In genomic region chr10:2925631-2926030, GRCh38 we compare ENCODE assay signal across 10 cellular contexts.
DNase-seq lines count a peak whose midpoint lies in the region; ATAC-seq and TF ChIP-seq lines count a peak whose summit lies in the region.
"Had no signal": no experiment of that assay in that cellular context is flagged by ENCODE, and none has a peak within 500 bp of the region (broad histone marks: within the 10 kb centered on the region; RNA-seq: fewer than 3 reads in every experiment).

No MANE protein-coding gene starts in this region.

- DNase-seq in BE2C (peak; percentile 38), Karpas-422 (peak; percentile 70), astrocyte of the cerebellum (ENCODE audit: low read depth) (peak; percentile 39), left lung (peak in 1 of 2 donors; percentile 44), DMS114 treated with DMSO at 0.1 percent for 48 hours (lab: John Stamatoyannopoulos, UW; ENCODE audit: unreplicated experiment) (no peak), PC-9 (no peak)
- no peak for DNase-seq in activated CD4-positive, alpha-beta T cell treated with anti-CD3 and anti-CD28 coated beads, Interleukin-2, amount 10 ng/mL, durations not matched to agents 24 days and 14 days

- H3K9me2 ChIP-seq in Karpas-422 (replicated peaks; ENCODE audit: insufficient read depth, low read length) (no peaks in the 10 kb centered on the region), PC-9 (ENCODE audit: insufficient read depth) (no peaks in the 10 kb centered on the region)

- ATAC-seq in left lung (peak; percentile 42), GM21367 (IDR thresholded peaks at IDR 0.05; ENCODE audit: unreplicated experiment) (no peak)
- ATAC-seq: HCT116; naive thymus-derived CD8-positive, alpha-beta T cell had no signal

- no peak overlapping the region; the same call in 1 of the 2 replicates for H3K9ac ChIP-seq in Karpas-422 (ENCODE audit: low read length)

- no peak overlapping the region for H3K27ac ChIP-seq in Karpas-422 (ENCODE audit: low read length)
- no peak overlapping the region for H3K27ac ChIP-seq in left lung
- H3K27ac ChIP-seq in PC-9 = no peak overlapping the region

- H3K27me3 Mint-ChIP-seq in activated CD4-positive, alpha-beta T cell treated with anti-CD3 and anti-CD28 coated beads, Interleukin-2, amount 10 ng/mL, durations not matched to agents 24 days and 14 days = peaks cover 19% of the 10 kb centered on the region

- no peaks in the 10 kb centered on the region for H3K9me3 Mint-ChIP-seq in activated CD4-positive, alpha-beta T cell treated with anti-CD3 and anti-CD28 coated beads, Interleukin-2, amount 10 ng/mL, durations not matched to agents 24 days and 14 days
- H3K9me3 Mint-ChIP-seq: naive thymus-derived CD8-positive, alpha-beta T cell had no signal

- H3K4me1 Mint-ChIP-seq in activated CD4-positive, alpha-beta T cell treated with anti-CD3 and anti-CD28 coated beads, Interleukin-2, amount 10 ng/mL, durations not matched to agents 24 days and 14 days = peaks cover 9% of the 10 kb centered on the region

- H3K4me3 Mint-ChIP-seq in activated CD4-positive, alpha-beta T cell treated with anti-CD3 and anti-CD28 coated beads, Interleukin-2, amount 10 ng/mL, durations not matched to agents 24 days and 14 days = no peak overlapping the region
- H3K4me3 Mint-ChIP-seq: naive thymus-derived CD8-positive, alpha-beta T cell had no signal

- H3K9me3 ChIP-seq in BE2C (no peaks in the 10 kb centered on the region), Karpas-422 (ENCODE audit: low read length) (no peaks in the 10 kb centered on the region), left lung (no peaks in the 10 kb centered on the region), PC-9 (ENCODE audit: insufficient read depth, low read depth) (no peaks in the 10 kb centered on the region)

- POLR2A ChIA-PET in PC-9 (lab: Charles Lee; ENCODE audit: unreplicated experiment) = no interaction called here

- no peaks in the 10 kb centered on the region for H3K36me3 Mint-ChIP-seq in activated CD4-positive, alpha-beta T cell treated with anti-CD3 and anti-CD28 coated beads, Interleukin-2, amount 10 ng/mL, durations not matched to agents 24 days and 14 days (ENCODE audit: low read depth)
- H3K36me3 Mint-ChIP-seq: naive thymus-derived CD8-positive, alpha-beta T cell had no signal

- CTCF ChIA-PET in PC-9 (lab: Charles Lee) = no interaction called here

- no peak overlapping the region for H3K4me2 ChIP-seq in Karpas-422 (ENCODE audit: low read depth, low read length, poor library complexity, severe bottlenecking)
- H3K4me2 ChIP-seq in PC-9 = no peak overlapping the region

- H2AFZ ChIP-seq in Karpas-422 (ENCODE audit: low read length) (peak overlapping the region; percentile 3; the same call in 1 of the 2 replicates), PC-9 (no peak overlapping the region)

- H3K79me2 ChIP-seq in Karpas-422 (ENCODE audit: low read length) (no peaks in the 10 kb centered on the region), PC-9 (ENCODE audit: low read depth) (no peaks in the 10 kb centered on the region)

- no peaks in the 10 kb centered on the region for H4K20me1 ChIP-seq in Karpas-422 (ENCODE audit: insufficient read depth, low read depth, low read length)
- no peaks in the 10 kb centered on the region for H4K20me1 ChIP-seq in PC-9 (ENCODE audit: insufficient read depth)

- H3K27me3 ChIP-seq in BE2C (no peaks in the 10 kb centered on the region), Karpas-422 (ENCODE audit: low read length) (no peaks in the 10 kb centered on the region), left lung (peaks cover 0 to 26% of the 10 kb centered on the region in 2 donors), PC-9 (ENCODE audit: insufficient read depth, low read depth) (peaks cover 82% of the 10 kb centered on the region)

- BruUV-seq in PC-9 (replicated peaks; lab: Mats Ljungman, UMichigan) = no TSS peak

- intact Hi-C loops in left lung (cut with DNase I) (loop anchor here in 1 of 2 donors (10.0 kb wide), 1 partner anchor 109 kb away; no protein-coding TSS in a partner anchor), PC-9 (cut with micrococcal nuclease; ENCODE audit: unreplicated experiment) (loop anchor here (5.0 to 10.0 kb wide), 3 partner anchors 52 to 849 kb away; no protein-coding TSS in a partner anchor)
- intact Hi-C loops in activated CD4-positive, alpha-beta T cell treated with anti-CD3 and anti-CD28 coated beads, Interleukin-2, amount 10 ng/mL, durations not matched to agents 24 days and 14 days (cut with micrococcal nuclease) = no loop called here

- no peak for TF ChIP-seq CTCF in BE2C (IDR thresholded peaks at IDR 0.05; ENCODE audit: low read depth, low read length)
- TF ChIP-seq CTCF in astrocyte of the cerebellum (IDR thresholded peaks at IDR 0.05; ENCODE audit: low read depth, low read length, missing control alignments) = no peak
- no peak for TF ChIP-seq CTCF in left lung (IDR thresholded peaks at IDR 0.05)
- no peak for TF ChIP-seq CTCF in PC-9 (conservative IDR thresholded peaks at IDR 0.05)

- H3K4me1 ChIP-seq in BE2C (no peaks in the 10 kb centered on the region; the same call in 1 of the 2 replicates), Karpas-422 (ENCODE audit: low read length) (peaks cover 43% of the 10 kb centered on the region), left lung (peaks cover 0 to 9% of the 10 kb centered on the region in 2 donors), PC-9 (replicated peaks; ENCODE audit: insufficient read depth) (no peaks in the 10 kb centered on the region)

- H3K36me3 ChIP-seq in BE2C = no peaks in the 10 kb centered on the region
- no peaks in the 10 kb centered on the region for H3K36me3 ChIP-seq in Karpas-422 (ENCODE audit: insufficient read depth, low read length)
- H3K36me3 ChIP-seq in left lung = no peaks in the 10 kb centered on the region
- no peaks in the 10 kb centered on the region for H3K36me3 ChIP-seq in PC-9 (ENCODE audit: low read depth)

- H3K27ac Mint-ChIP-seq in activated CD4-positive, alpha-beta T cell treated with anti-CD3 and anti-CD28 coated beads, Interleukin-2, amount 10 ng/mL, durations not matched to agents 24 days and 14 days = no peak overlapping the region

- in situ Hi-C loops in astrocyte of the cerebellum (cut with HindIII; ENCODE audit: low sequenced_read_pairs) = no loop called here

- H3K4me3 ChIP-seq in BE2C (ENCODE audit: low read depth, low read length) (no peak overlapping the region), Karpas-422 (ENCODE audit: low read length) (no peak overlapping the region), astrocyte of the cerebellum (ENCODE audit: low read depth, low read length) (no peak overlapping the region), left lung (no peak overlapping the region), PC-9 (no peak overlapping the region)

- no peaks in the 10 kb centered on the region for H3F3A ChIP-seq in PC-9 (ENCODE audit: insufficient read depth, low read depth)

Comparison
In these comparisons a context has a peak if more than half of its experiments do, and no peak if none do; other contexts are left out.
1. DNase-seq: peak in BE2C (single experiment), Karpas-422 (single experiment) and astrocyte of the cerebellum (single experiment); none in DMS114 treated with DMSO at 0.1 percent for 48 hours (single experiment), PC-9 (0 of 2) and activated CD4-positive, alpha-beta T cell treated with anti-CD3 and anti-CD28 coated beads, Interleukin-2, amount 10 ng/mL, durations not matched to agents 24 days and 14 days (single experiment).